2 cellular contexts compared by ENCODE assay signal in genomic region chr17:50547736-50548083, GRCh38.
TF ChIP-seq lines count a peak whose summit lies in the region.

No MANE protein-coding gene starts in this region.

TF ChIP-seq in SK-N-SH, 30 proteins besides CTCF, POLR2A, EP300 and RAD21 (continued from another document):
- TF ChIP-seq USF1 (IDR thresholded peaks at IDR 0.05; ENCODE audit: borderline replicate concordance, low read depth) (no peak), GABPA (IDR thresholded peaks at IDR 0.05; ENCODE audit: low read depth) (no peak), RFX5 (IDR thresholded peaks at IDR 0.05; ENCODE audit: low read length) (no peak), ZBTB33 (IDR thresholded peaks at IDR 0.05; ENCODE audit: borderline replicate concordance, low read depth) (no peak), TAF1 (IDR thresholded peaks at IDR 0.05; ENCODE audit: borderline replicate concordance, low read depth, low read length) (no peak), FOXJ3 (CRISPR knock-in tag; IDR thresholded peaks at IDR 0.05) (no peak), SIN3A (IDR thresholded peaks at IDR 0.05; ENCODE audit: borderline replicate concordance, low read depth, low read length) (no peak), YY1 (IDR thresholded peaks at IDR 0.05; ENCODE audit: low read depth) (no peak)

TF ChIP-seq in SK-N-SH treated with all-trans-retinoic acid at 6 μM for 48 hours, 23 proteins besides CTCF, POLR2A, EP300 and RAD21:
- TF ChIP-seq PATZ1 (CRISPR knock-in tag; IDR thresholded peaks at IDR 0.05; ENCODE audit: borderline replicate concordance) (no peak), TSHZ2 (CRISPR knock-in tag; IDR thresholded peaks at IDR 0.05) (no peak), ZFP3 (CRISPR knock-in tag; IDR thresholded peaks at IDR 0.05) (no peak), ISL1 (CRISPR knock-in tag; IDR thresholded peaks at IDR 0.05) (no peak), POU6F1 (CRISPR knock-in tag; IDR thresholded peaks at IDR 0.05; ENCODE audit: borderline replicate concordance, low read depth) (no peak), RARB (CRISPR knock-in tag; IDR thresholded peaks at IDR 0.05) (no peak), TCF4 (CRISPR knock-in tag; IDR thresholded peaks at IDR 0.05; ENCODE audit: borderline replicate concordance) (no peak), CSDC2 (CRISPR knock-in tag; IDR thresholded peaks at IDR 0.05) (no peak), PPARA (CRISPR knock-in tag; IDR thresholded peaks at IDR 0.05; ENCODE audit: borderline replicate concordance) (no peak), GLIS3 (CRISPR knock-in tag; IDR thresholded peaks at IDR 0.05) (no peak)
TF ChIP-seq in SK-N-SH treated with all-trans-retinoic acid at 6 μM for 48 hours: peak in this region for 0.
